16 cellular contexts compared by ENCODE assay signal in genomic region chr4:72971572-72971971, GRCh38.
DNase-seq lines count a peak whose midpoint lies in the region; ATAC-seq and TF ChIP-seq lines count a peak whose summit lies in the region.
"Had no signal": no experiment of that assay in that cellular context is flagged by ENCODE, and none has a peak within 500 bp of the region (broad histone marks: within the 10 kb centered on the region; RNA-seq: fewer than 3 reads in every experiment).

No MANE protein-coding gene starts in this region.

- H3K27ac Mint-ChIP-seq in CD4-positive, alpha-beta T cell: no peak overlapping the region
- H3K27ac Mint-ChIP-seq: mesothelial cell of epicardium had no signal

- TF ChIP-seq CTCF in fibroblast of lung (conservative IDR thresholded peaks at IDR 0.05 in 1 of 2, IDR thresholded peaks at IDR 0.05 in 1 of 2; ENCODE audit: low read depth in 1 of 2, low read length in 2 of 2): no peak
- TF ChIP-seq CTCF in CD4-positive, alpha-beta T cell (IDR thresholded peaks at IDR 0.05): no peak

- peak overlapping the region; percentile 64 for H2AFZ ChIP-seq in GM23248
- peak overlapping the region; percentile 37 for H2AFZ ChIP-seq in fibroblast of lung (ENCODE audit: low read length)

- H3K27ac ChIP-seq in GM23248: peak overlapping the region; percentile 61
- H3K27ac ChIP-seq in fibroblast of lung (ENCODE audit: insufficient read depth, low read length): no peak overlapping the region
- H3K27ac ChIP-seq in CD4-positive, alpha-beta T cell (ENCODE audit: low read depth, low read length): no peak overlapping the region
- H3K27ac ChIP-seq: cardiac muscle cell, transverse colon had no signal

- no peaks in the 10 kb centered on the region for H3K9me3 Mint-ChIP-seq in CD4-positive, alpha-beta T cell

- no peaks in the 10 kb centered on the region for H4K20me1 ChIP-seq in GM23248 (ENCODE audit: insufficient read depth)
- H4K20me1 ChIP-seq in fibroblast of lung (ENCODE audit: control insufficient read depth, extremely low read depth, insufficient read depth, low read length): no peaks in the 10 kb centered on the region

- H3K36me3 ChIP-seq in GM23248 (ENCODE audit: low read depth) (no peaks in the 10 kb centered on the region), fibroblast of lung (ENCODE audit: control insufficient read depth, insufficient read depth, low read length) (no peaks in the 10 kb centered on the region)
- H3K36me3 ChIP-seq: cardiac muscle cell, transverse colon had no signal

- H3K4me3 Mint-ChIP-seq in CD4-positive, alpha-beta T cell: no peak overlapping the region
- H3K4me3 Mint-ChIP-seq: mesothelial cell of epicardium had no signal

- H3K4me2 ChIP-seq in GM23248 (ENCODE audit: unreplicated experiment) (peak overlapping the region; percentile 77), fibroblast of lung (ENCODE audit: extremely low read depth, insufficient read depth, low read length) (peak overlapping the region; percentile 41)

- peaks cover 44% of the 10 kb centered on the region for H3F3A ChIP-seq in GM23248 (ENCODE audit: insufficient read depth)

- CTCF ChIA-PET in CD4-positive, alpha-beta T cell (lab: Charles Lee): no interaction called here

- no peaks in the 10 kb centered on the region for H3K9me2 ChIP-seq in GM23248 (ENCODE audit: insufficient read depth)

- no peaks in the 10 kb centered on the region for H3K4me1 Mint-ChIP-seq in CD4-positive, alpha-beta T cell (ENCODE audit: low read depth)

- WGBS in GM23248 (ENCODE audit: low coverage in 1 of 2, low lambda C conversion rate in 2 of 2, missing lambda C conversion rate in 2 of 2), 2 experiments: 21 to 22% methylated on average over 3 of the region's 3 CpGs

- H3K79me2 ChIP-seq in GM23248 (ENCODE audit: insufficient read depth) (no peaks in the 10 kb centered on the region), fibroblast of lung (ENCODE audit: control insufficient read depth, insufficient read depth, low read length) (no peaks in the 10 kb centered on the region)

- intact Hi-C loops in left cardiac atrium (cut with DNase I): no loop called here
- intact Hi-C loops in CD4-positive, alpha-beta T cell (cut with DNase I, micrococcal nuclease): no loop called here

- DNase-seq in GM23248 (peak; percentile 90), SW 1271 (lab: John Stamatoyannopoulos, UW) (peak; percentile 10 to 64), fibroblast of lung (ENCODE audit: low read depth in 2 of 2) (peak; percentile 54 to 98), skeletal muscle cell (ENCODE audit: low read depth) (peak; percentile 73), left cardiac atrium (no peak)
- no peak for DNase-seq in activated CD4-positive, CD25-positive, alpha-beta regulatory T cell (lab: John Stamatoyannopoulos, UW)
- no peak for DNase-seq in CD4-positive, alpha-beta T cell
- DNase-seq: activated T-cell treated with anti-CD3 and anti-CD28 coated beads for 4 hours, DMS153, head of caudate nucleus, NCI-H187 treated with DMSO at 0.1 percent for 48 hours, T1000, transverse colon had no signal

- POLR2A ChIA-PET in CD4-positive, alpha-beta T cell (lab: Charles Lee): no interaction called here

- no peaks in the 10 kb centered on the region for H3K36me3 Mint-ChIP-seq in CD4-positive, alpha-beta T cell (ENCODE audit: low read depth)
- H3K36me3 Mint-ChIP-seq: mesothelial cell of epicardium had no signal

- H3K9me3 ChIP-seq in GM23248 (ENCODE audit: low read depth): no peaks in the 10 kb centered on the region
- no peaks in the 10 kb centered on the region for H3K9me3 ChIP-seq in fibroblast of lung (ENCODE audit: control insufficient read depth, insufficient read depth, low read depth, low read length)
- no peaks in the 10 kb centered on the region for H3K9me3 ChIP-seq in CD4-positive, alpha-beta T cell (ENCODE audit: control insufficient read depth, low read length)
- H3K9me3 ChIP-seq: transverse colon had no signal

- in situ Hi-C loops in GM23248 (cut with MboI): no loop called here

- H3K27me3 ChIP-seq in GM23248 (replicated peaks; ENCODE audit: insufficient read depth) (no peaks in the 10 kb centered on the region), fibroblast of lung (ENCODE audit: control insufficient read depth, insufficient read depth, low read length) (no peaks in the 10 kb centered on the region)
- no peaks in the 10 kb centered on the region for H3K27me3 ChIP-seq in CD4-positive, alpha-beta T cell (ENCODE audit: control insufficient read depth, insufficient read depth, low read length)
- H3K27me3 ChIP-seq: cardiac muscle cell, transverse colon had no signal

- H3K27me3 Mint-ChIP-seq in CD4-positive, alpha-beta T cell: peaks cover 23% of the 10 kb centered on the region

- ATAC-seq in HG02798 (IDR thresholded peaks at IDR 0.05; ENCODE audit: poor library complexity, unreplicated experiment): no peak
- ATAC-seq in left cardiac atrium: no peak
- no peak for ATAC-seq in CD4-positive, alpha-beta T cell (ENCODE audit: poor library complexity)

- H3K4me3 ChIP-seq in GM23248 (0 out of 2 replicates have a peak overlapping the region, but pooled peaks have one; percentile 34), fibroblast of lung (replicated peaks in 1 of 4; ENCODE audit: control extremely low read depth in 1 of 4, insufficient read depth in 1 of 4, low read depth in 3 of 4, low read length in 4 of 4) (no peak overlapping the region), skeletal muscle cell (ENCODE audit: low read depth, low read length) (no peak overlapping the region)
- H3K4me3 ChIP-seq: cardiac muscle cell, transverse colon had no signal

- H3K4me1 ChIP-seq in GM23248 (ENCODE audit: insufficient read depth) (peaks cover 44% of the 10 kb centered on the region), fibroblast of lung (ENCODE audit: control insufficient read depth, extremely low read depth, insufficient read depth, low read length) (peaks cover 7% of the 10 kb centered on the region)
- H3K4me1 ChIP-seq: transverse colon had no signal

- H3K9ac ChIP-seq in GM23248 (peak overlapping the region; percentile 12; the same call in 1 of the 2 replicates), fibroblast of lung (ENCODE audit: insufficient read depth, low read length) (no peak overlapping the region)

Comparison
In these comparisons a context has a peak if more than half of its experiments do, and no peak if none do; other contexts are left out.
1. DNase-seq: peak in GM23248 (single experiment), SW 1271 (2 of 2), fibroblast of lung (2 of 2) and skeletal muscle cell (single experiment); none in activated CD4-positive, CD25-positive, alpha-beta regulatory T cell (0 of 4), left cardiac atrium (single experiment) and CD4-positive, alpha-beta T cell (0 of 10).